Comparison of ENCODE assay signal across 1 cellular context in genomic region chr6:16434885-16435284, GRCh38.
TF ChIP-seq lines count a peak whose summit lies in the region.

No MANE protein-coding gene starts in this region.

TF ChIP-seq in IMR-90, 13 proteins besides CTCF, POLR2A, EP300 and RAD21 (continued from another document):
- no peak for TF ChIP-seq USF2 (IDR thresholded peaks at IDR 0.05; ENCODE audit: low read depth, low read length)
- TF ChIP-seq MXI1 (IDR thresholded peaks at IDR 0.05; ENCODE audit: borderline replicate concordance, low read depth, low read length), result no peak
- no peak for TF ChIP-seq BHLHE40 (IDR thresholded peaks at IDR 0.05; ENCODE audit: low read depth, low read length)
- peak; percentile 52; the same call in 1 of the 2 replicates for TF ChIP-seq CEBPB (IDR thresholded peaks at IDR 0.05; ENCODE audit: low read depth, low read length)
- TF ChIP-seq RFX5 (IDR thresholded peaks at IDR 0.05; ENCODE audit: low read depth, low read length), result no peak
